18 cellular contexts compared by ENCODE assay signal in the genomic region with DNA sequence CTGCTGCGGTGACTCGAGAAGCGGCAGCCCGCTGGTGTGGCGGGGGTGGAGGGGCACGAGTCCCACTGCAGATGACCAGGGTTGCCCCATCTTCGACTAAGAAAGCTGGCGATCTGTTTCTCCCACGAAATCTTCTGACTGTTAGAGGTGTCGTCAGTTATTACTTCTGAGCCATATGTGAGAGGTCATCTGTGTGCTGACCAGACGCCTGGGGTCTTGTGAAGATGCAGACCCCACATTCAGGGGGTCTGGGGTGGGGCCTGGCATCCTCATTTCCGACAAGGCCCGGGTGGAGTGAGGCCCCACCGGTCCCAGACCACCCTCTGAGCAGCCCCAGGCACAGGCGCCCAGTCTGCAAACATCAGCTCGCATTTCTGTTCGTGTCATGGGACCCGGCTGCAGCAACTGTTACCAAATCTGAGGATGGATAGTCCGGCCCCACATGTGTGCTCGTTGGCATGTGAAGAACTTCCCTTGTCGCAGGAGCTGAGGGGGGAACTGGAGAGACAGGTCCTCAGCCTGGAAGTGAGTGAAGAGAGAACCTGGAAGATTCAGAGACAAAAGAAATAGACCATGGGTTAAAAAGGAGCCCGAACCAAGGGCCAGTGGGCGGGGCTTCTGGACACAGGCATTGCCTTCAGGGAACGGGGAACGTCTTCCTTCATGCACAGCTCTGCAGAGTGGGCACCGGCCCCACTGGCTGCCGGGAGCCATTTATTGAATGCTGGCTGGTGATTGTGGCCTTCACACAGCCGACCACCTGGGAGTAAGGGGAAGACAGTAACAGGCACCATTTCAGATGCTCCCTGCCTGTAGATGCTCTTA.
DNase-seq lines count a peak whose midpoint lies in the region; ATAC-seq and TF ChIP-seq lines count a peak whose summit lies in the region.
"Had no signal": no experiment of that assay in that cellular context is flagged by ENCODE, and none has a peak within 500 bp of the region (broad histone marks: within the 10 kb centered on the region; RNA-seq: fewer than 3 reads in every experiment).

No MANE protein-coding gene starts in this region.

- no peak overlapping the region for H3K27ac ChIP-seq in upper lobe of right lung

- H3K4me1 Mint-ChIP-seq in activated T-cell treated with anti-CD3 and anti-CD28 coated beads, Interleukin-2, amount 50 U/mL, for 24 hours (ENCODE audit: low read depth), result peaks cover 19% of the 10 kb centered on the region
- peaks cover 24% of the 10 kb centered on the region for H3K4me1 Mint-ChIP-seq in activated T-helper 2 cell treated with anti-CD3 and anti-CD28 coated beads, Interferon-gamma antibody, Interleukin-2, Interleukin-4, amounts not matched to agents 10 μg/mL and 5 μg/mL and 100 μg/mL, durations not matched to agents 14 hours and 24 hours and 36 hours (ENCODE audit: low read depth)
- H3K4me1 Mint-ChIP-seq in neural crest cell, result peaks cover 3% of the 10 kb centered on the region

- H3K9me3 Mint-ChIP-seq in activated T-cell treated with anti-CD3 and anti-CD28 coated beads, Interleukin-2, amount 50 U/mL, for 24 hours, result no peaks in the 10 kb centered on the region
- no peaks in the 10 kb centered on the region for H3K9me3 Mint-ChIP-seq in activated T-helper 2 cell treated with anti-CD3 and anti-CD28 coated beads, Interferon-gamma antibody, Interleukin-2, Interleukin-4, amounts not matched to agents 10 μg/mL and 5 μg/mL and 100 μg/mL, durations not matched to agents 14 hours and 24 hours and 36 hours
- H3K9me3 Mint-ChIP-seq in neural crest cell, result no peaks in the 10 kb centered on the region
- H3K9me3 Mint-ChIP-seq: activated naive CD4-positive, alpha-beta T cell treated with anti-CD3 and anti-CD28 coated beads, Interleukin-2, amount 50 U/mL, for 24 hours had no signal

- intact Hi-C loops in activated T-helper 2 cell treated with anti-CD3 and anti-CD28 coated beads, Interferon-gamma antibody, Interleukin-2, Interleukin-4, amounts not matched to agents 10 μg/mL and 5 μg/mL and 100 μg/mL, durations not matched to agents 14 hours and 24 hours and 36 hours (cut with micrococcal nuclease), result no loop called here
- intact Hi-C loops in upper lobe of right lung (cut with DNase I), result no loop called here

- no peak for TF ChIP-seq CTCF in neural crest cell (conservative IDR thresholded peaks at IDR 0.05)
- no peak for TF ChIP-seq CTCF in upper lobe of right lung (IDR thresholded peaks at IDR 0.05)

- ATAC-seq in upper lobe of right lung, result no peak
- ATAC-seq in HG03354 (IDR thresholded peaks at IDR 0.05; ENCODE audit: poor library complexity, severe bottlenecking, unreplicated experiment), result no peak

- no peaks in the 10 kb centered on the region for H3K36me3 Mint-ChIP-seq in activated T-cell treated with anti-CD3 and anti-CD28 coated beads, Interleukin-2, amount 50 U/mL, for 24 hours (ENCODE audit: low read depth)
- no peaks in the 10 kb centered on the region for H3K36me3 Mint-ChIP-seq in activated T-helper 2 cell treated with anti-CD3 and anti-CD28 coated beads, Interferon-gamma antibody, Interleukin-2, Interleukin-4, amounts not matched to agents 10 μg/mL and 5 μg/mL and 100 μg/mL, durations not matched to agents 14 hours and 24 hours and 36 hours (ENCODE audit: low read depth)
- H3K36me3 Mint-ChIP-seq in neural crest cell (ENCODE audit: low read depth), result no peaks in the 10 kb centered on the region
- H3K36me3 Mint-ChIP-seq: activated naive CD4-positive, alpha-beta T cell treated with anti-CD3 and anti-CD28 coated beads, Interleukin-2, amount 50 U/mL, for 24 hours had no signal

- H3K27ac Mint-ChIP-seq in activated T-cell treated with anti-CD3 and anti-CD28 coated beads, Interleukin-2, amount 50 U/mL, for 24 hours, result no peak overlapping the region
- H3K27ac Mint-ChIP-seq in activated T-helper 2 cell treated with anti-CD3 and anti-CD28 coated beads, Interferon-gamma antibody, Interleukin-2, Interleukin-4, amounts not matched to agents 10 μg/mL and 5 μg/mL and 100 μg/mL, durations not matched to agents 14 hours and 24 hours and 36 hours, result peak overlapping the region; percentile 55
- peak overlapping the region; percentile 67 for H3K27ac Mint-ChIP-seq in neural crest cell (ENCODE audit: unreplicated experiment)
- H3K27ac Mint-ChIP-seq: activated naive CD4-positive, alpha-beta T cell treated with anti-CD3 and anti-CD28 coated beads, Interleukin-2, amount 50 U/mL, for 24 hours had no signal

- H3K27me3 Mint-ChIP-seq in activated T-cell treated with anti-CD3 and anti-CD28 coated beads, Interleukin-2, amount 50 U/mL, for 24 hours, result peaks cover 15% of the 10 kb centered on the region
- no peaks in the 10 kb centered on the region for H3K27me3 Mint-ChIP-seq in activated T-helper 2 cell treated with anti-CD3 and anti-CD28 coated beads, Interferon-gamma antibody, Interleukin-2, Interleukin-4, amounts not matched to agents 10 μg/mL and 5 μg/mL and 100 μg/mL, durations not matched to agents 14 hours and 24 hours and 36 hours (ENCODE audit: low read depth)
- no peaks in the 10 kb centered on the region for H3K27me3 Mint-ChIP-seq in neural crest cell (ENCODE audit: low read depth)
- H3K27me3 Mint-ChIP-seq: activated naive CD4-positive, alpha-beta T cell treated with anti-CD3 and anti-CD28 coated beads, Interleukin-2, amount 50 U/mL, for 24 hours had no signal

- peaks cover 26% of the 10 kb centered on the region for H3K36me3 ChIP-seq in upper lobe of right lung

- DNase-seq in activated T-cell treated with anti-CD3 and anti-CD28 coated beads, Interleukin-2, amount 50 U/mL, for 24 hours, result peak; percentile 19
- DNase-seq in activated T-cell treated with anti-CD3 and anti-CD28 coated beads, Interleukin-2, amount 50 U/mL, for 1 hour, result no peak
- DNase-seq in activated T-helper 2 cell treated with anti-CD3 and anti-CD28 coated beads, Interferon-gamma antibody, Interleukin-2, Interleukin-4, amounts not matched to agents 10 μg/mL and 5 μg/mL and 100 μg/mL, durations not matched to agents 14 hours and 24 hours and 36 hours (ENCODE audit: low spot score), result no peak
- no peak for DNase-seq in neural crest cell (ENCODE audit: low read depth, low spot score)
- DNase-seq in upper lobe of right lung, result peak; percentile 61
- no peak for DNase-seq in AG08395 (ENCODE audit: low spot score)
- DNase-seq in NCI-H1048 (lab: John Stamatoyannopoulos, UW), result no peak
- DNase-seq: activated CD4-positive, alpha-beta T cell treated with anti-CD3 and anti-CD28 coated beads for 4 hours; activated T-cell treated with anti-CD3 and anti-CD28 coated beads for 4 hours; C1 segment of cervical spinal cord; DMS153; NCI-H1436; NCI-H2171 treated with DMSO at 0.1 percent for 48 hours; SK-N-SH; stimulated activated CD4-positive, alpha-beta T cell treated with anti-CD3 and anti-CD28 coated beads, Interleukin-2, amount 100 ng/mL, for 48 hours; T1000 had no signal

- no peaks in the 10 kb centered on the region for H3K27me3 ChIP-seq in upper lobe of right lung

- no peaks in the 10 kb centered on the region for H3K9me3 ChIP-seq in upper lobe of right lung
- H3K9me3 ChIP-seq: SK-N-SH had no signal

- H3K4me3 ChIP-seq in upper lobe of right lung, result no peak overlapping the region

- H3K4me3 Mint-ChIP-seq in activated T-cell treated with anti-CD3 and anti-CD28 coated beads, Interleukin-2, amount 50 U/mL, for 24 hours, result no peak overlapping the region
- no peak overlapping the region for H3K4me3 Mint-ChIP-seq in activated T-helper 2 cell treated with anti-CD3 and anti-CD28 coated beads, Interferon-gamma antibody, Interleukin-2, Interleukin-4, amounts not matched to agents 10 μg/mL and 5 μg/mL and 100 μg/mL, durations not matched to agents 14 hours and 24 hours and 36 hours (ENCODE audit: low read depth)
- H3K4me3 Mint-ChIP-seq in neural crest cell, result no peak overlapping the region
- H3K4me3 Mint-ChIP-seq: activated naive CD4-positive, alpha-beta T cell treated with anti-CD3 and anti-CD28 coated beads, Interleukin-2, amount 50 U/mL, for 24 hours had no signal

- H3K4me1 ChIP-seq in upper lobe of right lung, result no peaks in the 10 kb centered on the region

Comparison
In these comparisons a context has a peak if more than half of its experiments do, and no peak if none do; other contexts are left out.
1. DNase-seq: peak in activated T-cell treated with anti-CD3 and anti-CD28 coated beads, Interleukin-2, amount 50 U/mL, for 24 hours (single experiment) and upper lobe of right lung (single experiment); none in activated T-cell treated with anti-CD3 and anti-CD28 coated beads, Interleukin-2, amount 50 U/mL, for 1 hour (single experiment), activated T-helper 2 cell treated with anti-CD3 and anti-CD28 coated beads, Interferon-gamma antibody, Interleukin-2, Interleukin-4, amounts not matched to agents 10 μg/mL and 5 μg/mL and 100 μg/mL, durations not matched to agents 14 hours and 24 hours and 36 hours (single experiment), neural crest cell (single experiment), AG08395 (single experiment) and NCI-H1048 (single experiment).